In the genomic region with DNA sequence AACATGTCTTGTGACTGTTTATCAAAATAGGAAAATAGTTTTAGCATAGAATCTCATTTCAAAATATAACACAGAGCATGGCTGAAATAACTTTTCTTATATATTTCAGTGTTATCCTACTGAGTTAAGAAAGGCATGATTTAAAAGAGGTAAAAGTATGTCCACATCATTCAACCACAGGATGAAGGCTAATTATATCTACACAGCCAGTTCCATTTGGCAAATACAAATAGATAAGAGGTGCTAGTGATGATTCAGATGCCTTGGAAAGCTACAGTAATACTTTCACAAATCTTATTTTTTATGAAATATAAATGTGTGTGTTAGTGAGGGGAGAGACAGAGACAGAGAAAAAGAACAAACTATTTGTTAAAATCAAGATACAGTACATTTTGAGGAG, we compare ENCODE assay signal across 32 cellular contexts. TPM values are rescaled to one million over a fixed set of nuclear protein-coding genes. Genes with fewer than 3 reads are reported as not detected.
"Had no signal": no experiment of that assay in that cellular context is flagged by ENCODE, and none has a peak within 500 bp of the region (broad histone marks: within the 10 kb centered on the region; RNA-seq: fewer than 3 reads in every experiment).

No MANE protein-coding gene starts in this region.

- H3K9me3 ChIP-seq: body of pancreas had no signal

- H3K9me3 Mint-ChIP-seq: dendritic cell treated with granulocyte-macrophage colony-stimulating factor and Interleukin-4, amounts not matched to agents 40 ng/mL and 50 ng/mL, for 4 days; endodermal cell had no signal

- H3K36me3 Mint-ChIP-seq: activated naive CD8-positive, alpha-beta T cell had no signal

- H3K4me1 ChIP-seq: body of pancreas, esophagus muscularis mucosa had no signal

- H3K4me1 Mint-ChIP-seq: activated B cell treated with CpG ODN at 0.5 μM for 24 hours; activated T-helper 17 cell treated with anti-CD3 and anti-CD28 coated beads, Interleukin-2, amount 50 U/mL, for 72 hours; central memory CD8-positive, alpha-beta T cell; endodermal cell; T-helper 17 cell had no signal

- H3K4me3 Mint-ChIP-seq: activated B cell treated with CpG ODN at 0.5 μM for 24 hours; activated CD8-positive, alpha-beta T cell treated with anti-CD3 and anti-CD28 coated beads for 36 hours; activated naive CD8-positive, alpha-beta T cell; activated T-cell treated with anti-CD3 and anti-CD28 coated beads, Interleukin-2, amount 50 U/mL, for 4 hours; activated T-helper 17 cell treated with anti-CD3 and anti-CD28 coated beads, Interleukin-2, amount 50 U/mL, for 72 hours; central memory CD8-positive, alpha-beta T cell; dendritic cell treated with granulocyte-macrophage colony-stimulating factor and Interleukin-4, amounts not matched to agents 40 ng/mL and 50 ng/mL, for 4 days; endodermal cell; T-helper 17 cell; T-helper 2 cell treated with Interferon-gamma antibody and Interleukin-4, amounts not matched to agents 5 μg/mL and 100 μg/mL, for 36 hours had no signal

- H3K27me3 ChIP-seq: body of pancreas, dorsolateral prefrontal cortex, esophagus muscularis mucosa, foreskin keratinocyte, gastrocnemius medialis had no signal

- H3K4me3 ChIP-seq: body of pancreas, coronary artery, dorsolateral prefrontal cortex, esophagus muscularis mucosa, gastrocnemius medialis had no signal

- H3K36me3 ChIP-seq: esophagus muscularis mucosa, gastrocnemius medialis, WERI-Rb-1 had no signal

- ATAC-seq: activated CD4-positive, CD25-positive, alpha-beta regulatory T cell treated with anti-CD3 and anti-CD28 coated beads, Interleukin-2, amount 50 U/mL, for 24 hours; activated CD8-positive, alpha-beta T cell treated with anti-CD3 and anti-CD28 coated beads for 36 hours; activated T-cell treated with anti-CD3 and anti-CD28 coated beads, Interleukin-2, amount 50 U/mL, for 4 hours; activated T-helper 17 cell treated with anti-CD3 and anti-CD28 coated beads, Interleukin-2, amount 50 U/mL, for 72 hours; body of pancreas; foreskin keratinocyte; gastrocnemius medialis; T-helper 17 cell had no signal

- DNase-seq: activated B cell treated with CpG ODN at 0.5 μM for 24 hours; activated CD4-positive, alpha-beta T cell treated with anti-CD3 and anti-CD28 coated beads for 48 hours; activated CD4-positive, alpha-beta T cell treated with anti-CD3 and anti-CD28 coated beads, Interleukin-2, amount 50 U/mL, for 1 hour; activated CD4-positive, alpha-beta T cell treated with anti-CD3 and anti-CD28 coated beads, Interleukin-2, amount 50 U/mL, for 48 hours; activated CD8-positive, alpha-beta memory T cell treated with anti-CD3 and anti-CD28 coated beads for 24 hours; activated CD8-positive, alpha-beta T cell treated with anti-CD3 and anti-CD28 coated beads for 36 hours; activated effector memory CD4-positive, alpha-beta T cell treated with Interleukin-2 at 50 U/mL for 16 hours; activated gamma-delta T cell treated with Interleukin-2 at 50 U/mL for 16 hours; activated naive CD4-positive, alpha-beta T cell treated with anti-CD3 and anti-CD28 coated beads, Interleukin-2, amount 50 U/mL, for 16 hours; activated naive CD4-positive, alpha-beta T cell treated with Interleukin-2 at 50 U/mL for 16 hours; activated T-cell treated with anti-CD3 and anti-CD28 coated beads, Interleukin-2, amount 50 U/mL, for 4 hours; amniotic stem cell; anterior cingulate cortex; body of pancreas; dorsolateral prefrontal cortex; effector memory CD4-positive, alpha-beta T cell; endodermal cell; erythroblast; foreskin keratinocyte; gastrocnemius medialis; T-helper 1 cell; T-helper 17 cell; T1000; WERI-Rb-1 had no signal

- H3K27me3 Mint-ChIP-seq: activated B cell treated with CpG ODN at 0.5 μM for 24 hours; activated CD8-positive, alpha-beta T cell treated with anti-CD3 and anti-CD28 coated beads for 36 hours; activated naive CD8-positive, alpha-beta T cell; activated T-helper 17 cell treated with anti-CD3 and anti-CD28 coated beads, Interleukin-2, amount 50 U/mL, for 72 hours; central memory CD8-positive, alpha-beta T cell; dendritic cell treated with granulocyte-macrophage colony-stimulating factor and Interleukin-4, amounts not matched to agents 40 ng/mL and 50 ng/mL, for 4 days; T-helper 17 cell had no signal

- H3K27ac ChIP-seq: body of pancreas, coronary artery, dorsolateral prefrontal cortex, esophagus muscularis mucosa, foreskin keratinocyte, gastrocnemius medialis, WERI-Rb-1 had no signal

- H3K27ac Mint-ChIP-seq: activated B cell treated with CpG ODN at 0.5 μM for 24 hours; activated CD8-positive, alpha-beta T cell treated with anti-CD3 and anti-CD28 coated beads for 36 hours; activated naive CD8-positive, alpha-beta T cell; activated T-helper 17 cell treated with anti-CD3 and anti-CD28 coated beads, Interleukin-2, amount 50 U/mL, for 72 hours; dendritic cell treated with granulocyte-macrophage colony-stimulating factor and Interleukin-4, amounts not matched to agents 40 ng/mL and 50 ng/mL, for 4 days; endodermal cell; T-helper 17 cell; T-helper 2 cell treated with Interferon-gamma antibody and Interleukin-4, amounts not matched to agents 5 μg/mL and 100 μg/mL, for 36 hours had no signal

RNA-seq across cellular contexts. Expression of gene PCDH15, which starts 42.9 kb away (rescaled TPM):
- total RNA-seq: activated B cell treated with CpG ODN at 0.5 μM for 24 hours; activated CD8-positive, alpha-beta T cell treated with anti-CD3 and anti-CD28 coated beads for 36 hours; activated T-cell treated with anti-CD3 and anti-CD28 coated beads, Interleukin-2, amount 50 U/mL, for 4 hours; activated T-helper 17 cell treated with anti-CD3 and anti-CD28 coated beads, Interleukin-2, amount 50 U/mL, for 72 hours; body of pancreas; foreskin keratinocyte; gastrocnemius medialis; T-helper 17 cell had no signal
- polyA plus RNA-seq: foreskin keratinocyte had no signal
